In the genomic region with DNA sequence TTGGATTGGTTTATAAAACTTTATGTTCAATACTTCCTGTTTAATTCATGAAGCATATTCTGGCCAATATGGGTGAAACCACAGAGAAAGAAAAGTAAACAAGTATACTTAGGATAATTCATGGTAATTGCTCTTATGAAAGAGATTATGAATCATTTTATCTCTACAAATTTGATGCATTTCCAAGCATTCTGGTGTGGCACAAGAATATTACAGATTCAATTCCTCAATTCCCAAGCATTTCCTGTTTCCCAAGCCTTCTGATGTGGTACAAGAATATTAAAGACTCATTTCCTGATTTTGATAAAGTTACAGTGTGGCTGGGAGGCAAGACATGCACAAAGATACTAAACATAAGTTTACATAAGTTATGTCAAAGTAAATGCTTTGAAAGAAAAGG, we compare ENCODE assay signal across 25 cellular contexts.
DNase-seq lines count a peak whose midpoint lies in the region; ATAC-seq, FAIRE-seq and TF ChIP-seq lines count a peak whose summit lies in the region.
"Had no signal": no experiment of that assay in that cellular context is flagged by ENCODE, and none has a peak within 500 bp of the region (broad histone marks: within the 10 kb centered on the region; RNA-seq: fewer than 3 reads in every experiment).

No MANE protein-coding gene starts in this region.

- H3K27ac ChIP-seq in HEK293 (ENCODE audit: extremely low read depth, low read depth, low read length) (no peak overlapping the region), astrocyte (ENCODE audit: low read depth, low read length) (no peak overlapping the region), neuronal stem cell (replicated peaks; ENCODE audit: low read length) (no peak overlapping the region)
- H3K27ac ChIP-seq: body of pancreas, dorsolateral prefrontal cortex, testis, VCaP had no signal

- DNase-seq in AG09319 (ENCODE audit: extremely low read depth, low read depth) (peak; percentile 43), astrocyte (ENCODE audit: low read depth) (peak; percentile 71), fibroblast of peridontal ligament (ENCODE audit: extremely low read depth) (peak; percentile 69), H4 (ENCODE audit: low spot score) (no peak), neuronal stem cell (ENCODE audit: low spot score) (no peak), DMS53 (lab: John Stamatoyannopoulos, UW) (no peak), T-helper 17 cell (no peak)
- DNase-seq: activated CD4-positive, alpha-beta T cell treated with anti-CD3 and anti-CD28 coated beads, Interleukin-2, amount 10 ng/mL, durations not matched to agents 7 days and 5 days; body of pancreas; CD8-positive, alpha-beta T cell; DMS79; dorsolateral prefrontal cortex; left ventricle myocardium superior; MG63; NCI-H1694; nephron progenitor cell; posterior cingulate gyrus; SHP77; stimulated activated CD4-positive, alpha-beta T cell treated with anti-CD3 and anti-CD28 coated beads, Interleukin-1b, Interleukin-23, amount 100 ng/mL, for 48 hours; stimulated activated naive B cell treated with anti-CD40 and anti-IgM and Interleukin-4, amounts not matched to agents 10 μg/mL and 1 μg/mL and 100 μg/mL, for 72 hours; T-cell; testis had no signal

- H2BK12ac ChIP-seq in neuronal stem cell (ENCODE audit: low read length), result no peak overlapping the region

- no peak overlapping the region for H2AFZ ChIP-seq in astrocyte (ENCODE audit: low read depth, low read length)
- no peak overlapping the region for H2AFZ ChIP-seq in neuronal stem cell (ENCODE audit: low read length)

- no peak overlapping the region for H4K91ac ChIP-seq in neuronal stem cell (ENCODE audit: low read depth, low read length, poor library complexity)

- no peak overlapping the region for H3K18ac ChIP-seq in neuronal stem cell (ENCODE audit: low read length)

- no peaks in the 10 kb centered on the region for H3K79me2 ChIP-seq in astrocyte (ENCODE audit: insufficient read depth, low read length)

- H2BK120ac ChIP-seq in neuronal stem cell (ENCODE audit: low read depth, low read length), result no peak overlapping the region

- H3K4me2 ChIP-seq in astrocyte (ENCODE audit: low read length), result peak overlapping the region; percentile 12
- no peak overlapping the region for H3K4me2 ChIP-seq in neuronal stem cell (ENCODE audit: insufficient read depth, low read length, poor library complexity, severe bottlenecking)

- H3K4me1 Mint-ChIP-seq in astrocyte (ENCODE audit: low read depth, unreplicated experiment), result peaks cover 2% of the 10 kb centered on the region
- no peaks in the 10 kb centered on the region for H3K4me1 Mint-ChIP-seq in T-helper 17 cell
- H3K4me1 Mint-ChIP-seq: activated CD4-positive, alpha-beta T cell treated with anti-CD3 and anti-CD28 coated beads, Interleukin-2, amount 10 ng/mL, durations not matched to agents 7 days and 5 days; stimulated activated naive B cell treated with anti-CD40 and anti-IgM and Interleukin-4, amounts not matched to agents 10 μg/mL and 1 μg/mL and 100 μg/mL, for 72 hours; T-cell had no signal

- no peak overlapping the region for H3K4me3 Mint-ChIP-seq in astrocyte (ENCODE audit: unreplicated experiment)
- no peak overlapping the region for H3K4me3 Mint-ChIP-seq in T-helper 17 cell
- H3K4me3 Mint-ChIP-seq: activated CD4-positive, alpha-beta T cell treated with anti-CD3 and anti-CD28 coated beads, Interleukin-2, amount 10 ng/mL, durations not matched to agents 7 days and 5 days; activated naive CD8-positive, alpha-beta T cell; CD8-positive, alpha-beta T cell; nephron progenitor cell; stimulated activated naive B cell treated with anti-CD40 and anti-IgM and Interleukin-4, amounts not matched to agents 10 μg/mL and 1 μg/mL and 100 μg/mL, for 72 hours; T-cell had no signal

- H3K4ac ChIP-seq in neuronal stem cell (ENCODE audit: low read length), result no peak overlapping the region

- H3K36me3 Mint-ChIP-seq in astrocyte (ENCODE audit: low read depth, unreplicated experiment), result no peaks in the 10 kb centered on the region
- H3K36me3 Mint-ChIP-seq in T-helper 17 cell (ENCODE audit: low read depth), result no peaks in the 10 kb centered on the region
- H3K36me3 Mint-ChIP-seq: activated naive CD8-positive, alpha-beta T cell; CD8-positive, alpha-beta T cell; stimulated activated naive B cell treated with anti-CD40 and anti-IgM and Interleukin-4, amounts not matched to agents 10 μg/mL and 1 μg/mL and 100 μg/mL, for 72 hours; T-cell had no signal

- H3K9me3 ChIP-seq in HEK293 (ENCODE audit: control insufficient read depth, insufficient read depth, low read depth, low read length), result no peaks in the 10 kb centered on the region
- no peaks in the 10 kb centered on the region for H3K9me3 ChIP-seq in astrocyte (ENCODE audit: insufficient read depth, low read depth, low read length)
- H3K9me3 ChIP-seq in neuronal stem cell (replicated peaks in 1 of 2; ENCODE audit: control insufficient read depth in 2 of 2, insufficient read depth in 1 of 2, low read depth in 1 of 2, low read length in 2 of 2), result no peaks in the 10 kb centered on the region
- H3K9me3 ChIP-seq in T-helper 17 cell (ENCODE audit: control insufficient read depth, low read length, poor library complexity, severe bottlenecking), result no peaks in the 10 kb centered on the region
- H3K9me3 ChIP-seq: MG63, testis had no signal

- H2BK5ac ChIP-seq in neuronal stem cell (ENCODE audit: low read length), result no peak overlapping the region

- H4K20me1 ChIP-seq in astrocyte (ENCODE audit: insufficient read depth, low read length), result no peaks in the 10 kb centered on the region

- no peak overlapping the region for H3K4me3 ChIP-seq in HEK293 (ENCODE audit: low read depth, low read length)
- H3K4me3 ChIP-seq in astrocyte (ENCODE audit: insufficient read depth, low read depth, low read length), result no peak overlapping the region
- H3K4me3 ChIP-seq in neuronal stem cell (ENCODE audit: low read length in 2 of 2), result no peak overlapping the region
- H3K4me3 ChIP-seq: body of pancreas, dorsolateral prefrontal cortex, MG63, testis had no signal

- no peaks in the 10 kb centered on the region for H3K79me1 ChIP-seq in neuronal stem cell (ENCODE audit: low read depth, low read length)

- no peak overlapping the region for H3K23ac ChIP-seq in neuronal stem cell (ENCODE audit: low read depth, low read length, poor library complexity)

- H3K36me3 ChIP-seq in HEK293 (ENCODE audit: control insufficient read depth in 2 of 2, insufficient read depth in 1 of 2, low read length in 2 of 2) (no peaks in the 10 kb centered on the region), astrocyte (ENCODE audit: insufficient read depth, low read length) (no peaks in the 10 kb centered on the region), neuronal stem cell (replicated peaks in 1 of 2; ENCODE audit: control insufficient read depth in 2 of 2, insufficient read depth in 2 of 2, low read length in 2 of 2) (no peaks in the 10 kb centered on the region)
- H3K36me3 ChIP-seq: MG63 had no signal

- TF ChIP-seq CTCF in AG09319 (IDR thresholded peaks at IDR 0.05; ENCODE audit: low read depth, low read length) (no peak), HEK293 (tag by site-specific recombination; IDR thresholded peaks at IDR 0.05) (no peak), astrocyte (IDR thresholded peaks at IDR 0.05; ENCODE audit: insufficient read depth, low read depth, low read length) (no peak)

- ATAC-seq in T-helper 17 cell, result no peak
- ATAC-seq: body of pancreas; CD8-positive, alpha-beta T cell; left ventricle myocardium superior; stimulated activated naive B cell treated with anti-CD40 and anti-IgM and Interleukin-4, amounts not matched to agents 10 μg/mL and 1 μg/mL and 100 μg/mL, for 72 hours; T-cell had no signal

- H3K9me3 Mint-ChIP-seq in astrocyte (ENCODE audit: unreplicated experiment), result no peaks in the 10 kb centered on the region
- H3K9me3 Mint-ChIP-seq: activated CD4-positive, alpha-beta T cell treated with anti-CD3 and anti-CD28 coated beads, Interleukin-2, amount 10 ng/mL, durations not matched to agents 7 days and 5 days; CD8-positive, alpha-beta T cell; T-cell had no signal

- no peaks in the 10 kb centered on the region for H3K27me3 ChIP-seq in astrocyte (ENCODE audit: insufficient read depth, low read length)
- H3K27me3 ChIP-seq in neuronal stem cell (ENCODE audit: control insufficient read depth in 3 of 3, insufficient read depth in 3 of 3, low read depth in 1 of 3, low read length in 3 of 3), result no peaks in the 10 kb centered on the region
- H3K27me3 ChIP-seq: body of pancreas, MG63, testis had no signal

- no peak for FAIRE-seq in astrocyte (lab: Jason Lieb, UNC)

- no peak overlapping the region for H3K27ac Mint-ChIP-seq in astrocyte (ENCODE audit: unreplicated experiment)
- no peak overlapping the region for H3K27ac Mint-ChIP-seq in T-helper 17 cell
- H3K27ac Mint-ChIP-seq: activated CD4-positive, alpha-beta T cell treated with anti-CD3 and anti-CD28 coated beads, Interleukin-2, amount 10 ng/mL, durations not matched to agents 7 days and 5 days; activated naive CD8-positive, alpha-beta T cell; CD8-positive, alpha-beta T cell; nephron progenitor cell; stimulated activated naive B cell treated with anti-CD40 and anti-IgM and Interleukin-4, amounts not matched to agents 10 μg/mL and 1 μg/mL and 100 μg/mL, for 72 hours; T-cell had no signal

- no peak overlapping the region for H3K9ac ChIP-seq in astrocyte (ENCODE audit: low read length)
- no peak overlapping the region for H3K9ac ChIP-seq in neuronal stem cell (ENCODE audit: low read depth, low read length, poor library complexity)

- CTCF ChIA-PET in HEK293 (lab: Yijun Ruan, JAX), result interaction anchor here (3.8 kb wide), 1 partner anchor 12 kb away, joined by 24 read pairs; no protein-coding TSS in a partner anchor

- POLR2A ChIA-PET in HEK293 (lab: Yijun Ruan, JAX), result no interaction called here

- H4K8ac ChIP-seq in neuronal stem cell (ENCODE audit: low read depth, low read length), result no peak overlapping the region

- H3K14ac ChIP-seq in neuronal stem cell (ENCODE audit: low read length), result no peak overlapping the region

- H2BK15ac ChIP-seq in neuronal stem cell (ENCODE audit: low read length), result no peak overlapping the region

- H3K4me1 ChIP-seq in HEK293 (ENCODE audit: control insufficient read depth, insufficient read depth, low read length), result peaks cover 12% of the 10 kb centered on the region
- H3K4me1 ChIP-seq in astrocyte (ENCODE audit: insufficient read depth, low read length), result peaks cover 10% of the 10 kb centered on the region
- H3K4me1 ChIP-seq in neuronal stem cell (ENCODE audit: control insufficient read depth in 2 of 2, insufficient read depth in 1 of 2, low read depth in 1 of 2, low read length in 2 of 2), result no peaks in the 10 kb centered on the region
- H3K4me1 ChIP-seq: body of pancreas, testis had no signal

- no peak overlapping the region for H2AK5ac ChIP-seq in neuronal stem cell (ENCODE audit: low read depth, low read length)

- H3K27me3 Mint-ChIP-seq in astrocyte (ENCODE audit: low read depth, unreplicated experiment) (peaks cover 2% of the 10 kb centered on the region), T-helper 17 cell (peaks cover 64% of the 10 kb centered on the region)

TF ChIP-seq in HEK293, 187 proteins besides CTCF, POLR2A, EP300 and RAD21 (continues in another document):
- no peak for TF ChIP-seq ZNF571 (tag by site-specific recombination; IDR thresholded peaks at IDR 0.05)

Comparison
In these comparisons a context has a peak if more than half of its experiments do, and no peak if none do; other contexts are left out.
1. DNase-seq: peak in AG09319 (single experiment), astrocyte (single experiment) and fibroblast of peridontal ligament (single experiment); none in H4 (single experiment), neuronal stem cell (single experiment), DMS53 (single experiment) and T-helper 17 cell (0 of 3).